ENCODE assay signal across 11 cellular contexts in the genomic region with DNA sequence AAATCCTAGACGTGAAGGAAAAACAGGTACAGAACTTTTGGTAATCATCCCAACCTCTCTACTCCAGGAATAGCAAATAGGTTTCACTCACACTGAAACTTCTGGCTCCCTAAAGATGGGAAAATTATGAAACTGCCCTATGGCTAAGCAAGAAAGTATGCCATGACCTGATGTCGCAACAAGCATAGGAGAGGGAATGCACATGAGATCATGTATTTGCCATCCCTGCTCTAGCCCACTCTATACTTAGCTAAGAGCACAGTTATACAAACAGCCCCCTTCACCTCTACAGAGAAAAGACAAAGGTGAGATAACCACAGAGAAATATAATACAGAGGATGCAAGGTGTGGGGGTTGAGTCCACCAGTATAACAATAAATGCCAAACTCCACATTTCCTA.
DNase-seq lines count a peak whose midpoint lies in the region; ATAC-seq, FAIRE-seq and TF ChIP-seq lines count a peak whose summit lies in the region.
"Had no signal": no experiment of that assay in that cellular context is flagged by ENCODE, and none has a peak within 500 bp of the region (broad histone marks: within the 10 kb centered on the region; RNA-seq: fewer than 3 reads in every experiment).

No MANE protein-coding gene starts in this region.

- no peak for FAIRE-seq in bronchial epithelial cell (lab: Jason Lieb, UNC)

- no peaks in the 10 kb centered on the region for H3K9me3 ChIP-seq in mucosa of descending colon

- TF ChIP-seq POLR2A in NB4 (IDR thresholded peaks at IDR 0.05; ENCODE audit: extremely low read depth, insufficient read length) = no peak

- intact Hi-C loops in mucosa of descending colon (cut with DNase I, micrococcal nuclease) = loop anchor here in 1 of 2 donors (10.0 kb wide), 2 partner anchors 105 to 195 kb away; a partner anchor contains a TSS

- H3K36me3 ChIP-seq in bronchial epithelial cell (ENCODE audit: control insufficient read depth, insufficient read depth, low read length) = no peaks in the 10 kb centered on the region
- no peaks in the 10 kb centered on the region for H3K36me3 ChIP-seq in mucosa of descending colon (ENCODE audit: low read depth)

- H3K4me3 ChIP-seq in NB4 (ENCODE audit: low read depth, low read length) (no peak overlapping the region), bronchial epithelial cell (ENCODE audit: low read depth, low read length) (no peak overlapping the region), mucosa of descending colon (no peak overlapping the region)

- peak; percentile 94 for DNase-seq in ELR (ENCODE audit: low read depth)
- peak; percentile 10 for DNase-seq in NB4 (ENCODE audit: low read depth)
- peak; percentile 92 for DNase-seq in bronchial epithelial cell (ENCODE audit: low read depth)
- DNase-seq in non-pigmented ciliary epithelial cell (ENCODE audit: low read depth) = peak; percentile 75
- no peak for DNase-seq in occipital lobe (lab: John Stamatoyannopoulos, UW)
- DNase-seq in OCI-M2 (lab: John Stamatoyannopoulos, UW; ENCODE audit: unreplicated experiment) = no peak
- no peak for DNase-seq in mucosa of descending colon
- no peak for DNase-seq in GM10248 (ENCODE audit: extremely low spot score)
- DNase-seq: activated naive CD4-positive, alpha-beta T cell treated with anti-CD3 and anti-CD28 coated beads for 36 hours; Kasumi-1 had no signal

- CTCF ChIA-PET in GM10248 (lab: Yijun Ruan, JAX) = no interaction called here

- H3K27me3 ChIP-seq in bronchial epithelial cell (ENCODE audit: control insufficient read depth, insufficient read depth, low read length) = no peaks in the 10 kb centered on the region

- TF ChIP-seq CTCF in NB4 (IDR thresholded peaks at IDR 0.05; ENCODE audit: low read depth, low read length) (no peak), bronchial epithelial cell (IDR thresholded peaks at IDR 0.05; ENCODE audit: insufficient read depth, low read length, severe bottlenecking) (no peak), mucosa of descending colon (IDR thresholded peaks at IDR 0.05) (no peak), GM10248 (IDR thresholded peaks at IDR 0.05; ENCODE audit: control extremely low read depth, extremely low read depth, low read depth, missing control alignments) (no peak)

- no peaks in the 10 kb centered on the region for H3K4me1 ChIP-seq in mucosa of descending colon (ENCODE audit: low read depth)
- H3K4me1 ChIP-seq: parathyroid adenoma had no signal

- POLR2A ChIA-PET in GM10248 (lab: Yijun Ruan, JAX) = no interaction called here

- ATAC-seq in mucosa of descending colon = no peak

Comparison
In these comparisons a context has a peak if more than half of its experiments do, and no peak if none do; other contexts are left out.
1. DNase-seq: peak in ELR (single experiment), NB4 (single experiment), bronchial epithelial cell (single experiment) and non-pigmented ciliary epithelial cell (single experiment); none in occipital lobe (single experiment), OCI-M2 (single experiment), mucosa of descending colon (0 of 3) and GM10248 (single experiment).